14 cellular contexts compared by ENCODE assay signal in the genomic region with DNA sequence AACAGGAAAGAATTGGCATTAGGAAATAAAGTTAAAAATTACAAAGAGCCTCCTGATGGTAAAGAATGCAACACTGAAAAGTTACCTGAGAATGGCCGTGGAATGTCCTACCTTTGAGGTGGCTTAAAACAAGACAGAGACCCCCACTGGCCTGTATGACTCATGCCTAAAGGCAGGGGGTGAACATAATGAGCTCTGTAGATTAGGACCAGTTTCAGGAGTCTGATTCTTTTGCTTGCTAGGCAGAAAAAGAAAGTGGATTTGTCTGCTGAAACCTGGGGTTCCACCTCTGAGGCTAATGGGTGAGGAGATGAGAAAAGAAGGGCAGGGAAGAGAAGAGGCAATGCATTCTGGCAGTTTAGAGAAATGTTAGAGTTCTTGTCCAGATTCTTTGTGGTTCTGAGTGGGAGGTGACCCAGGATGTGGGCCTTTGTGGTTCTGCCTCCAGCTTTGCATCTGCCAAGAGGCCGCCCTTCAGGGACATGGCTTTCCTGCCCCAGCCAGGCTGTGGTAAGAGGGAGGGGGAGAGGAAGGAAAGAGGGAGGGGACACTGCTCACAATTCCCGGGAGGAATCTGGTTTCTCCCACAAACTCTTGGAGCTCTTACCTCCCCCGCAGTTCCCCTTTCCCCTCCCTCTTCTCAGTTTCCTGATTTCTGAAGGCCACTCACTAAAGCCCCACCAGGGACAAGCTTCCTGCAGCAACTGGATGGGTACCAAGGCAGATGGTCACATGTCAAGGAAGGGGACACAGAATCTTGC.
DNase-seq lines count a peak whose midpoint lies in the region; ATAC-seq and TF ChIP-seq lines count a peak whose summit lies in the region.
"Had no signal": no experiment of that assay in that cellular context is flagged by ENCODE, and none has a peak within 500 bp of the region (broad histone marks: within the 10 kb centered on the region; RNA-seq: fewer than 3 reads in every experiment).

No MANE protein-coding gene starts in this region.

- no peak overlapping the region for H3K4me3 ChIP-seq in mammary epithelial cell (replicated peaks in 1 of 3; ENCODE audit: insufficient read depth in 1 of 3, low read depth in 2 of 3, low read length in 3 of 3)
- no peak overlapping the region for H3K4me3 ChIP-seq in coronary artery
- no peak overlapping the region for H3K4me3 ChIP-seq in aorta (ENCODE audit: low read length in 2 of 2)
- H3K4me3 ChIP-seq: thoracic aorta had no signal

- dilution Hi-C loops in mammary epithelial cell (cut with HindIII; ENCODE audit: low sequenced_read_pairs): no loop called here

- H3K4me1 ChIP-seq in mammary epithelial cell (ENCODE audit: insufficient read depth, low read length) (peaks cover 28% of the 10 kb centered on the region), aorta (ENCODE audit: control insufficient read depth in 1 of 2, insufficient read depth in 2 of 2, low read length in 2 of 2) (no peaks in the 10 kb centered on the region)

- no peaks in the 10 kb centered on the region for H3K9me3 Mint-ChIP-seq in MCF 10A (ENCODE audit: unreplicated experiment)
- H3K9me3 Mint-ChIP-seq: activated CD8-positive, alpha-beta T cell treated with anti-CD3 and anti-CD28 coated beads for 36 hours; activated naive CD4-positive, alpha-beta T cell treated with anti-CD3 and anti-CD28 coated beads, Interleukin-2, amount 50 U/mL, for 24 hours had no signal

- H3K36me3 ChIP-seq in mammary epithelial cell (ENCODE audit: insufficient read depth, low read length) (no peaks in the 10 kb centered on the region), aorta (ENCODE audit: control insufficient read depth in 1 of 2, insufficient read depth in 2 of 2, low read length in 1 of 2) (no peaks in the 10 kb centered on the region)
- H3K36me3 ChIP-seq: thoracic aorta had no signal

- peaks cover 6% of the 10 kb centered on the region for H3K36me3 Mint-ChIP-seq in MCF 10A (ENCODE audit: insufficient read depth, unreplicated experiment)
- H3K36me3 Mint-ChIP-seq: activated naive CD4-positive, alpha-beta T cell treated with anti-CD3 and anti-CD28 coated beads, Interleukin-2, amount 50 U/mL, for 24 hours had no signal

- no TSS peak for BruUV-seq in mammary epithelial cell (replicated peaks; lab: Mats Ljungman, UMichigan)
- no TSS peak for BruUV-seq in MCF 10A (replicated peaks; lab: Mats Ljungman, UMichigan)

- no peak overlapping the region for H3K4me3 Mint-ChIP-seq in MCF 10A (ENCODE audit: unreplicated experiment)
- H3K4me3 Mint-ChIP-seq: activated CD8-positive, alpha-beta T cell treated with anti-CD3 and anti-CD28 coated beads for 36 hours; activated naive CD4-positive, alpha-beta T cell treated with anti-CD3 and anti-CD28 coated beads, Interleukin-2, amount 50 U/mL, for 24 hours had no signal

- no peak overlapping the region for H3K27ac Mint-ChIP-seq in MCF 10A (ENCODE audit: low read depth, unreplicated experiment)
- H3K27ac Mint-ChIP-seq: activated CD8-positive, alpha-beta T cell treated with anti-CD3 and anti-CD28 coated beads for 36 hours; activated naive CD4-positive, alpha-beta T cell treated with anti-CD3 and anti-CD28 coated beads, Interleukin-2, amount 50 U/mL, for 24 hours had no signal

- 57% methylated on average over 3 of the region's 4 CpGs for WGBS in mammary epithelial cell (ENCODE audit: low coverage, missing lambda C conversion rate)
- WGBS in aorta, 2 donors: 41 to 47% methylated on average over 3 to 4 of the region's 4 CpGs

- peak overlapping the region; percentile 35 for H2AFZ ChIP-seq in mammary epithelial cell (ENCODE audit: low read depth, low read length)

- no peaks in the 10 kb centered on the region for H3K79me2 ChIP-seq in mammary epithelial cell (ENCODE audit: insufficient read depth, low read length)

- ATAC-seq in aorta (ENCODE audit: low FRiP score): peak; percentile 3
- ATAC-seq in HG02852 (IDR thresholded peaks at IDR 0.05; ENCODE audit: unreplicated experiment): no peak
- ATAC-seq in HG02981 (IDR thresholded peaks at IDR 0.05; ENCODE audit: unreplicated experiment): no peak
- ATAC-seq in left colon: no peak
- ATAC-seq: activated CD8-positive, alpha-beta T cell treated with anti-CD3 and anti-CD28 coated beads for 36 hours had no signal

- DNase-seq in mammary epithelial cell (no peak), MCF 10A (ENCODE audit: unreplicated experiment) (no peak), coronary artery (ENCODE audit: low spot score) (peak; percentile 63), kidney tubule cell (ENCODE audit: low spot score) (peak; percentile 14), aorta (peak in 1 of 2 donors; percentile 60), left colon (no peak)
- DNase-seq: activated CD8-positive, alpha-beta T cell treated with anti-CD3 and anti-CD28 coated beads for 36 hours; DMS 273 treated with DMSO at 0.1 percent for 48 hours; NCI-H345; retina had no signal

- no peak overlapping the region for H3K4me2 ChIP-seq in mammary epithelial cell (ENCODE audit: insufficient read depth, low read depth, low read length)

- intact Hi-C loops in mammary epithelial cell (cut with micrococcal nuclease) (loop anchor here (5.0 kb wide), 2 partner anchors 41 to 59 kb away; no protein-coding TSS in a partner anchor), MCF 10A (cut with micrococcal nuclease) (loop anchor here (5.0 to 10.0 kb wide), 2 partner anchors 89 to 104 kb away; no protein-coding TSS in a partner anchor), aorta (cut with DNase I) (loop anchor here (10.0 kb wide), 2 partner anchors 56 to 104 kb away; no protein-coding TSS in a partner anchor), left colon (cut with DNase I, micrococcal nuclease) (no loop called here)

- no peak overlapping the region for H3K27ac ChIP-seq in mammary epithelial cell (ENCODE audit: insufficient read depth, low read depth, low read length)
- H3K27ac ChIP-seq in coronary artery: peak overlapping the region in 1 of 2 donors; percentile 11
- H3K27ac ChIP-seq in aorta (ENCODE audit: low read depth in 1 of 2, low read length in 2 of 2): no peak overlapping the region
- H3K27ac ChIP-seq: thoracic aorta had no signal

- H3K9me3 ChIP-seq in mammary epithelial cell (replicated peaks; ENCODE audit: insufficient read depth, low read length) (no peaks in the 10 kb centered on the region), aorta (ENCODE audit: control insufficient read depth, low read length) (no peaks in the 10 kb centered on the region)
- H3K9me3 ChIP-seq: thoracic aorta had no signal

- H4K20me1 ChIP-seq in mammary epithelial cell (ENCODE audit: insufficient read depth, low read length): no peaks in the 10 kb centered on the region

- in situ Hi-C loops in mammary epithelial cell (cut with MboI; ENCODE audit: low sequenced_read_pairs in 2 of 2): loop anchor here in 1 of 2 donors (10.0 kb wide), 1 partner anchor 104 kb away; no protein-coding TSS in a partner anchor

- H3K27me3 ChIP-seq in mammary epithelial cell (ENCODE audit: insufficient read depth, low read length) (no peaks in the 10 kb centered on the region), aorta (ENCODE audit: control insufficient read depth in 1 of 2, insufficient read depth in 2 of 2, low read length in 1 of 2) (no peaks in the 10 kb centered on the region)

- peaks cover 41% of the 10 kb centered on the region for H3K27me3 Mint-ChIP-seq in MCF 10A (ENCODE audit: insufficient read depth, unreplicated experiment)
- H3K27me3 Mint-ChIP-seq: activated CD8-positive, alpha-beta T cell treated with anti-CD3 and anti-CD28 coated beads for 36 hours; activated naive CD4-positive, alpha-beta T cell treated with anti-CD3 and anti-CD28 coated beads, Interleukin-2, amount 50 U/mL, for 24 hours had no signal

- CTCF ChIA-PET in mammary epithelial cell (lab: Charles Lee; ENCODE audit: low non-redundant PET) (no interaction called here), MCF 10A (lab: Yijun Ruan, JAX) (interaction anchor here (0.7 kb wide), 1 partner anchor 614 kb away, joined by 5 read pairs; no protein-coding TSS in a partner anchor)

- POLR2A ChIA-PET in MCF 10A (lab: Yijun Ruan, JAX): interaction anchor here (0.5 to 1.0 kb wide), 2 partner anchors 10 to 64 kb away, joined by 3 read pairs; no protein-coding TSS in a partner anchor

- no peak for TF ChIP-seq CTCF in mammary epithelial cell (conservative IDR thresholded peaks at IDR 0.05 in 1 of 2, IDR thresholded peaks at IDR 0.05 in 1 of 2; ENCODE audit: extremely low read depth in 1 of 2, insufficient read depth in 1 of 2, low read depth in 1 of 2, low read length in 2 of 2)
- TF ChIP-seq CTCF in MCF 10A (IDR thresholded peaks at IDR 0.05; ENCODE audit: unreplicated experiment): no peak
- TF ChIP-seq CTCF in coronary artery (IDR thresholded peaks at IDR 0.05): no peak

- H3K4me1 Mint-ChIP-seq in MCF 10A (ENCODE audit: insufficient read depth, unreplicated experiment): peaks cover 16% of the 10 kb centered on the region

- H3K9ac ChIP-seq in mammary epithelial cell (ENCODE audit: insufficient read depth, low read length): no peak overlapping the region

Comparison
In these comparisons a context has a peak if more than half of its experiments do, and no peak if none do; other contexts are left out.
1. DNase-seq: peak in coronary artery (single experiment) and kidney tubule cell (single experiment); none in mammary epithelial cell (single experiment), MCF 10A (single experiment) and left colon (0 of 2).
2. intact Hi-C loops: an anchor here in mammary epithelial cell (5.0 kb wide), MCF 10A (5.0 to 10.0 kb wide) and aorta (10.0 kb wide); none called in left colon.